In genomic region chr5:98755406-98755805, GRCh38 we compare ENCODE assay signal across 25 cellular contexts. TPM values are rescaled to one million over a fixed set of nuclear protein-coding genes. Genes with fewer than 3 reads are reported as not detected.
DNase-seq lines count a peak whose midpoint lies in the region; ATAC-seq, FAIRE-seq and TF ChIP-seq lines count a peak whose summit lies in the region.
"Had no signal": no experiment of that assay in that cellular context is flagged by ENCODE, and none has a peak within 500 bp of the region (broad histone marks: within the 10 kb centered on the region; RNA-seq: fewer than 3 reads in every experiment).

No MANE protein-coding gene starts in this region.

- BruUV-seq in OCI-LY7 (replicated peaks; lab: Mats Ljungman, UMichigan): no TSS peak
- BruUV-seq in HepG2 (replicated peaks; lab: Mats Ljungman, UMichigan): no TSS peak

- TF ChIP-seq POLR2A in H54 (IDR thresholded peaks at IDR 0.05; ENCODE audit: low read depth, low read length): no peak
- no peak for TF ChIP-seq POLR2A in HepG2 (IDR thresholded peaks at IDR 0.05; ENCODE audit: insufficient read depth in 1 of 2, low read depth in 2 of 2, low read length in 2 of 2)

- TF ChIP-seq RAD21 in HepG2 (CRISPR knock-in tag; IDR thresholded peaks at IDR 0.05): no peak

- intact Hi-C loops in naive thymus-derived CD4-positive, alpha-beta T cell (cut with micrococcal nuclease): no loop called here
- intact Hi-C loops in OCI-LY7 (cut with micrococcal nuclease; ENCODE audit: unreplicated experiment): no loop called here
- intact Hi-C loops in HepG2 (cut with micrococcal nuclease; ENCODE audit: unreplicated experiment): no loop called here

- H3K9ac ChIP-seq in fibroblast of lung (ENCODE audit: insufficient read depth, low read length): no peak overlapping the region
- no peak overlapping the region for H3K9ac ChIP-seq in skeletal muscle satellite cell (ENCODE audit: low read depth, low read length)
- no peak overlapping the region for H3K9ac ChIP-seq in HepG2 (ENCODE audit: insufficient read depth, low read depth, low read length)

- no peak for ATAC-seq in naive thymus-derived CD4-positive, alpha-beta T cell
- ATAC-seq in HepG2: no peak
- ATAC-seq: effector memory CD8-positive, alpha-beta T cell; foreskin keratinocyte; upper lobe of right lung had no signal

- no peaks in the 10 kb centered on the region for H3K79me2 ChIP-seq in fibroblast of lung (ENCODE audit: control insufficient read depth, insufficient read depth, low read length)
- no peaks in the 10 kb centered on the region for H3K79me2 ChIP-seq in OCI-LY7 (ENCODE audit: insufficient read depth, low read depth, low read length)
- H3K79me2 ChIP-seq in HepG2 (ENCODE audit: insufficient read depth, low read length): no peaks in the 10 kb centered on the region

- no peak overlapping the region for H3K4me3 Mint-ChIP-seq in naive thymus-derived CD4-positive, alpha-beta T cell
- H3K4me3 Mint-ChIP-seq: activated CD4-positive, alpha-beta T cell treated with anti-CD3 and anti-CD28 coated beads, Interleukin-2, amount 10 ng/mL, durations not matched to agents 7 days and 5 days; effector memory CD8-positive, alpha-beta T cell; IgD-negative memory B cell; nephron progenitor cell had no signal

- POLR2A ChIA-PET in naive thymus-derived CD4-positive, alpha-beta T cell (lab: Charles Lee): no interaction called here
- POLR2A ChIA-PET in OCI-LY7 (lab: Charles Lee): interaction anchor here (0.7 kb wide), 1 partner anchor 1375 kb away, joined by 3 read pairs; no protein-coding TSS in a partner anchor
- POLR2A ChIA-PET in HepG2 (lab: Yijun Ruan, JAX): no interaction called here

- H4K20me1 ChIP-seq in fibroblast of lung (ENCODE audit: control insufficient read depth, extremely low read depth, insufficient read depth, low read length): no peaks in the 10 kb centered on the region
- H4K20me1 ChIP-seq in OCI-LY7 (ENCODE audit: insufficient read depth, low read length): no peaks in the 10 kb centered on the region
- H4K20me1 ChIP-seq in HepG2 (ENCODE audit: insufficient read depth, low read length): no peaks in the 10 kb centered on the region

- H2AFZ ChIP-seq in fibroblast of lung (ENCODE audit: low read length) (no peak overlapping the region), OCI-LY7 (ENCODE audit: low read length) (no peak overlapping the region), HepG2 (ENCODE audit: low read length) (no peak overlapping the region)

- H3K4me1 Mint-ChIP-seq in naive thymus-derived CD4-positive, alpha-beta T cell: no peaks in the 10 kb centered on the region
- H3K4me1 Mint-ChIP-seq: activated CD4-positive, alpha-beta T cell treated with anti-CD3 and anti-CD28 coated beads, Interleukin-2, amount 10 ng/mL, durations not matched to agents 7 days and 5 days; IgD-negative memory B cell; nephron progenitor cell had no signal

- H3K9me2 ChIP-seq in OCI-LY7 (ENCODE audit: insufficient read depth, low read length): no peaks in the 10 kb centered on the region

- H3K9me3 ChIP-seq in fibroblast of lung (ENCODE audit: control insufficient read depth, insufficient read depth, low read depth, low read length) (no peaks in the 10 kb centered on the region), skeletal muscle satellite cell (replicated peaks; ENCODE audit: low read length) (no peaks in the 10 kb centered on the region), OCI-LY7 (ENCODE audit: low read length) (no peaks in the 10 kb centered on the region), HepG2 (ENCODE audit: low read length) (no peaks in the 10 kb centered on the region)
- no peaks in the 10 kb centered on the region for H3K9me3 ChIP-seq in naive thymus-derived CD4-positive, alpha-beta T cell (ENCODE audit: control insufficient read depth in 2 of 3, low read length in 3 of 3)
- H3K9me3 ChIP-seq: stomach, upper lobe of right lung had no signal

- H3K4me2 ChIP-seq in fibroblast of lung (ENCODE audit: extremely low read depth, insufficient read depth, low read length) (no peak overlapping the region), skeletal muscle satellite cell (ENCODE audit: low read length) (peak overlapping the region; percentile 9), OCI-LY7 (ENCODE audit: low read length) (no peak overlapping the region), HepG2 (ENCODE audit: low read depth, low read length) (no peak overlapping the region)

- TF ChIP-seq EP300 in HepG2 (IDR thresholded peaks at IDR 0.05; ENCODE audit: low read depth in 2 of 2, low read length in 2 of 2) (no peak), HepG2 (CRISPR knock-in tag; IDR thresholded peaks at IDR 0.05; ENCODE audit: borderline replicate concordance) (no peak)

- no peak overlapping the region for H3K27ac Mint-ChIP-seq in naive thymus-derived CD4-positive, alpha-beta T cell
- H3K27ac Mint-ChIP-seq: activated CD4-positive, alpha-beta T cell treated with anti-CD3 and anti-CD28 coated beads, Interleukin-2, amount 10 ng/mL, durations not matched to agents 7 days and 5 days; effector memory CD8-positive, alpha-beta T cell; IgD-negative memory B cell; nephron progenitor cell; progenitor cell of endocrine pancreas had no signal

- TF ChIP-seq CTCF in fibroblast of lung (conservative IDR thresholded peaks at IDR 0.05 in 1 of 2, IDR thresholded peaks at IDR 0.05 in 1 of 2; ENCODE audit: low read depth in 1 of 2, low read length in 2 of 2) (no peak), OCI-LY7 (conservative IDR thresholded peaks at IDR 0.05; ENCODE audit: low read length) (no peak), HepG2 (CRISPR knock-in tag; IDR thresholded peaks at IDR 0.05) (no peak)

- 0% methylated on average over 3 of the region's 3 CpGs for WGBS in HepG2 (ENCODE audit: low lambda C conversion rate)

- CTCF ChIA-PET in naive thymus-derived CD4-positive, alpha-beta T cell (lab: Charles Lee): no interaction called here
- CTCF ChIA-PET in OCI-LY7 (lab: Charles Lee; ENCODE audit: unreplicated experiment): no interaction called here
- CTCF ChIA-PET in HepG2 (lab: Yijun Ruan, JAX; ENCODE audit: low intra/inter-chr PET ratio, low total read pairs): no interaction called here

- H3K9me3 Mint-ChIP-seq in naive thymus-derived CD4-positive, alpha-beta T cell: peaks cover 0 to 5% (median 3%) of the 10 kb centered on the region in 11 donors
- H3K9me3 Mint-ChIP-seq: activated CD4-positive, alpha-beta T cell treated with anti-CD3 and anti-CD28 coated beads, Interleukin-2, amount 10 ng/mL, durations not matched to agents 7 days and 5 days; effector memory CD8-positive, alpha-beta T cell had no signal

- peak; percentile 98 for FAIRE-seq in H54 (lab: Jason Lieb, UNC)
- no peak for FAIRE-seq in HepG2 (lab: Jason Lieb, UNC)
- FAIRE-seq: small intestine had no signal

- H3K4me3 ChIP-seq in fibroblast of lung (replicated peaks in 1 of 4; ENCODE audit: control extremely low read depth in 1 of 4, insufficient read depth in 1 of 4, low read depth in 3 of 4, low read length in 4 of 4) (no peak overlapping the region), skeletal muscle satellite cell (ENCODE audit: low read length) (no peak overlapping the region), OCI-LY7 (ENCODE audit: low read depth, low read length, poor library complexity, severe bottlenecking) (no peak overlapping the region), HepG2 (replicated peaks in 1 of 3; ENCODE audit: insufficient read depth in 1 of 3, low read depth in 2 of 3, low read length in 3 of 3) (no peak overlapping the region)
- H3K4me3 ChIP-seq in naive thymus-derived CD4-positive, alpha-beta T cell (ENCODE audit: low read length): no peak overlapping the region
- H3K4me3 ChIP-seq: stomach, upper lobe of right lung had no signal

- no peaks in the 10 kb centered on the region for H3K36me3 ChIP-seq in fibroblast of lung (ENCODE audit: control insufficient read depth, insufficient read depth, low read length)
- no peaks in the 10 kb centered on the region for H3K36me3 ChIP-seq in skeletal muscle satellite cell (ENCODE audit: insufficient read depth, low read length)
- H3K36me3 ChIP-seq in naive thymus-derived CD4-positive, alpha-beta T cell (ENCODE audit: control insufficient read depth in 2 of 3, insufficient read depth in 3 of 3, low read length in 3 of 3): no peaks in the 10 kb centered on the region
- no peaks in the 10 kb centered on the region for H3K36me3 ChIP-seq in OCI-LY7 (ENCODE audit: insufficient read depth, low read length)
- no peaks in the 10 kb centered on the region for H3K36me3 ChIP-seq in HepG2 (replicated peaks in 1 of 2; ENCODE audit: control insufficient read depth in 1 of 2, insufficient read depth in 2 of 2, low read length in 2 of 2)
- H3K36me3 ChIP-seq: stomach, upper lobe of right lung had no signal

- H3K36me3 Mint-ChIP-seq in naive thymus-derived CD4-positive, alpha-beta T cell: peaks cover 0 to 4% (median 0%) of the 10 kb centered on the region in 5 donors

- H3K27ac ChIP-seq in fibroblast of lung (ENCODE audit: insufficient read depth, low read length) (no peak overlapping the region), OCI-LY7 (ENCODE audit: low read depth, low read length, poor library complexity, severe bottlenecking) (no peak overlapping the region), HepG2 (ENCODE audit: extremely low read length, insufficient read depth, low read length) (no peak overlapping the region)
- H3K27ac ChIP-seq in naive thymus-derived CD4-positive, alpha-beta T cell (ENCODE audit: low read depth, low read length): no peak overlapping the region
- H3K27ac ChIP-seq: foreskin keratinocyte, stomach, upper lobe of right lung had no signal

- in situ Hi-C loops in KBM-7 (cut with MboI; ENCODE audit: low pct_unique_long_range_greater_than_20kb, low sequenced_read_pairs) (no loop called here), HepG2 (cut with HindIII; ENCODE audit: extremely low pct_ligation_motif_present, low pct_unique_long_range_greater_than_20kb) (no loop called here)

- H3K4me1 ChIP-seq in fibroblast of lung (ENCODE audit: control insufficient read depth, extremely low read depth, insufficient read depth, low read length): peaks cover 2% of the 10 kb centered on the region
- H3K4me1 ChIP-seq in skeletal muscle satellite cell (ENCODE audit: control insufficient read depth, insufficient read depth, low read length): peaks cover 11% of the 10 kb centered on the region
- no peaks in the 10 kb centered on the region for H3K4me1 ChIP-seq in naive thymus-derived CD4-positive, alpha-beta T cell (ENCODE audit: control insufficient read depth in 2 of 2, insufficient read depth in 2 of 2, low read length in 2 of 2)
- no peaks in the 10 kb centered on the region for H3K4me1 ChIP-seq in OCI-LY7 (ENCODE audit: insufficient read depth, low read length, poor library complexity, severe bottlenecking)
- H3K4me1 ChIP-seq in HepG2 (ENCODE audit: insufficient read depth, low read length): no peaks in the 10 kb centered on the region
- H3K4me1 ChIP-seq: foreskin keratinocyte, stomach, upper lobe of right lung had no signal

- H3K27me3 Mint-ChIP-seq in naive thymus-derived CD4-positive, alpha-beta T cell: peaks cover 0 to 16% (median 5%) of the 10 kb centered on the region in 5 donors

- DNase-seq in H54 (ENCODE audit: insufficient read length, low spot score) (no peak), T1000 (lab: John Stamatoyannopoulos, UW) (peak; percentile 64), fibroblast of lung (ENCODE audit: low read depth in 2 of 2) (peak; percentile 75 to 81), OCI-LY7 (ENCODE audit: low spot score) (no peak), KBM-7 (no peak), HepG2 (ENCODE audit: low spot score) (no peak)
- no peak for DNase-seq in naive thymus-derived CD4-positive, alpha-beta T cell
- DNase-seq: activated CD4-positive, alpha-beta T cell treated with anti-CD3 and anti-CD28 coated beads, Interleukin-2, amount 10 ng/mL, durations not matched to agents 7 days and 5 days; C1 segment of cervical spinal cord; cerebellar nuclear complex; effector memory CD8-positive, alpha-beta T cell; foreskin keratinocyte; kidney glomerular epithelial cell; NCI-H1694 treated with DMSO at 0.1 percent for 48 hours; NCI-H446; nephron progenitor cell; NK-92 treated with Interleukin-12 subunit alpha and Interleukin-12 subunit beta, amount 100 ng/mL, for 24 hours; small intestine; stimulated activated CD4-positive, alpha-beta T cell treated with anti-CD3 and anti-CD28 coated beads, Interleukin-4, amount 100 ng/mL, for 24 hours; stomach; SW 1271; upper lobe of right lung had no signal

- H3K27me3 ChIP-seq in fibroblast of lung (ENCODE audit: control insufficient read depth, insufficient read depth, low read length) (no peaks in the 10 kb centered on the region), skeletal muscle satellite cell (ENCODE audit: control insufficient read depth, insufficient read depth, low read length) (no peaks in the 10 kb centered on the region), HepG2 (ENCODE audit: control insufficient read depth in 1 of 2, insufficient read depth in 2 of 2, low read length in 2 of 2) (0 out of 5 replicates have a peak, but pooled peaks cover 0 to 4% of the 10 kb centered on the region in 2 experiments)
- no peaks in the 10 kb centered on the region for H3K27me3 ChIP-seq in naive thymus-derived CD4-positive, alpha-beta T cell (ENCODE audit: control insufficient read depth in 2 of 2, insufficient read depth in 2 of 2, low read length in 2 of 2)
- H3K27me3 ChIP-seq: foreskin keratinocyte, stomach, upper lobe of right lung had no signal

RNA-seq across cellular contexts. Expression of gene RGMB, which starts 18.1 kb away (rescaled TPM):
- total RNA-seq in fibroblast of lung: 38.3 and 81.6 TPM in 2 replicates
- polyA plus RNA-seq in fibroblast of lung: 115 and 185 TPM in 2 replicates
- 75.7 and 119 TPM in 2 replicates for polyA plus RNA-seq in fibroblast of lung (2012)
- polyA minus RNA-seq in fibroblast of lung (ENCODE audit: low replicate concordance): 331 and 431 TPM in 2 replicates
- 30.7 and 89.3 TPM in 2 replicates for total RNA-seq in skeletal muscle satellite cell (2012; rRNA removed)
- total RNA-seq in naive thymus-derived CD4-positive, alpha-beta T cell: 10 to 100 TPM in 3 of 5 experiments, 1 to 10 TPM in 1, under 1 TPM in 1; 0.41 to 22.4 (median 18.7) TPM
- polyA plus RNA-seq in naive thymus-derived CD4-positive, alpha-beta T cell: 1 to 10 TPM; 5.3 to 7.4 TPM
- total RNA-seq in OCI-LY7 (2014; rRNA removed; shearing (Covaris generic)): 9.2 and 9.3 TPM in 2 replicates
- 11.2 and 15.0 TPM in 2 replicates for total RNA-seq in OCI-LY7 (2022)
- 2.3 and 3.8 TPM in 2 replicates for total RNA-seq in HepG2 (2016; rRNA removed; fragmentation: Illumina TruSeq; extraction: Trizol)
- 0.71 and 1.1 TPM in 2 replicates for total RNA-seq in HepG2 (2016; cell fraction: cytosol; rRNA removed; fragmentation: Illumina TruSeq; extraction: Trizol; ENCODE audit: low read depth)
- total RNA-seq in HepG2 (2016; cell fraction: insoluble cytoplasmic fraction; rRNA removed; fragmentation: Illumina TruSeq; extraction: Trizol): 2.2 and 3.7 TPM in 2 replicates
- 2.7 and 3.1 TPM in 2 replicates for total RNA-seq in HepG2 (2016; cell fraction: membrane; rRNA removed; fragmentation: Illumina TruSeq; extraction: Trizol)
- 9.8 and 10.0 TPM in 2 replicates for total RNA-seq in HepG2 (2016; cell fraction: nucleus; rRNA removed; fragmentation: Illumina TruSeq; extraction: Trizol)
- 3.0 and 3.1 TPM in 2 replicates for polyA plus RNA-seq in HepG2 (2011; rRNA removed)
- 1.9 and 2.8 TPM in 2 replicates for polyA plus RNA-seq in HepG2 (2011; cell fraction: cytosol; rRNA removed)
- polyA plus RNA-seq in HepG2 (2011; cell fraction: nucleus; rRNA removed): 6.0 and 6.6 TPM in 2 replicates
- 2.8 and 3.5 TPM in 2 replicates for polyA plus RNA-seq in HepG2 (2012)
- polyA plus RNA-seq in HepG2 (2016; cell fraction: cytosol; fragmentation: Illumina TruSeq; extraction: Trizol; ENCODE audit: low read depth): 0.46 and 0.47 TPM in 2 replicates
- 2.9 and 3.2 TPM in 2 replicates for polyA plus RNA-seq in HepG2 (2016; cell fraction: insoluble cytoplasmic fraction; fragmentation: Illumina TruSeq; extraction: Trizol; ENCODE audit: low read depth)
- polyA plus RNA-seq in HepG2 (2016; cell fraction: membrane; fragmentation: Illumina TruSeq; extraction: Trizol; ENCODE audit: low read depth): 1.5 and 1.8 TPM in 2 replicates
- 6.7 TPM in 2 replicates for polyA plus RNA-seq in HepG2 (2016; cell fraction: nucleus; fragmentation: Illumina TruSeq; extraction: Trizol; ENCODE audit: insufficient read depth, low read depth)
- 14.2 and 28.8 TPM in 2 replicates for polyA minus RNA-seq in HepG2 (2011; rRNA and poly(A)+ RNA removed; ENCODE audit: low replicate concordance)
- polyA minus RNA-seq in HepG2 (2011; cell fraction: cytosol; rRNA and poly(A)+ RNA removed): 3.5 and 4.2 TPM in 2 replicates
- 15.4 and 15.5 TPM in 2 replicates for polyA minus RNA-seq in HepG2 (2011; cell fraction: nucleus; rRNA and poly(A)+ RNA removed)

Comparison
In these comparisons a context has a peak if more than half of its experiments do, and no peak if none do; other contexts are left out.
1. DNase-seq: peak in T1000 (single experiment) and fibroblast of lung (2 of 2); none in H54 (single experiment), naive thymus-derived CD4-positive, alpha-beta T cell (0 of 9), OCI-LY7 (single experiment), KBM-7 (single experiment) and HepG2 (single experiment).